Comparison of ENCODE assay signal across 9 cellular contexts in the genomic region with DNA sequence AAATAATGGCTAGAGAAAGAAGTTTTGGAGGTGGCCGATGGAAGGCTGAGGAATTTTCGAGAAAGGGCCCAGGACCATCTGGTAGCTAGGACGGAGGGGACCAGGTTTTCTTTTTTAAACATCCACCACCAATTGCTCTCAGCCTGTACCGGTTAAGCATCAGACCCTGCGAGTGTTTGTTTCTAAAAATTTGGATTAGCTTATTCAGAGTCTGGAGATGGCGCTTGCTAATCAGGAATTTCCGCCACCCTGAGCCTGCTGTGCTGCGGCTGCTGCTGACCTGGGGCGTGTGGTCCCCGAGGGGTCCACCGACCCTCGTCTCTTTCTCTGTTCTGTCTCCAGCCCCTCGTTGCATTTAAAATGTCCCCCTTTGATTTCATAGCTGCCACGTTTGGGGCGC.
DNase-seq lines count a peak whose midpoint lies in the region; ATAC-seq and TF ChIP-seq lines count a peak whose summit lies in the region.
"Had no signal": no experiment of that assay in that cellular context is flagged by ENCODE, and none has a peak within 500 bp of the region (broad histone marks: within the 10 kb centered on the region; RNA-seq: fewer than 3 reads in every experiment).

No MANE protein-coding gene starts in this region.

- H3K4me1 ChIP-seq in muscle layer of duodenum (ENCODE audit: control insufficient read depth in 1 of 2, insufficient read depth in 2 of 2, low read length in 2 of 2): peaks cover 9 to 32% of the 10 kb centered on the region in 2 donors

- no peak for ATAC-seq in HG02571 (IDR thresholded peaks at IDR 0.05; ENCODE audit: unreplicated experiment)

- H3K4me3 ChIP-seq in AG10803 (ENCODE audit: low read length) (peak overlapping the region; percentile 58), astrocyte of the spinal cord (ENCODE audit: low read depth, low read length) (peak overlapping the region; percentile 41), muscle layer of duodenum (ENCODE audit: low read depth in 1 of 2, low read length in 2 of 2) (peak overlapping the region; percentile 43 to 74)

- H3K36me3 ChIP-seq in muscle layer of duodenum (ENCODE audit: control insufficient read depth in 1 of 2, insufficient read depth in 2 of 2, low read length in 2 of 2): no peaks in the 10 kb centered on the region

- in situ Hi-C loops in astrocyte of the spinal cord (cut with HindIII; ENCODE audit: low sequenced_read_pairs): no loop called here

- H3K9me3 ChIP-seq in muscle layer of duodenum (ENCODE audit: control insufficient read depth in 1 of 2, low read length in 2 of 2): no peaks in the 10 kb centered on the region

- no peak for TF ChIP-seq CTCF in AG10803 (conservative IDR thresholded peaks at IDR 0.05; ENCODE audit: low read length)
- TF ChIP-seq CTCF in astrocyte of the spinal cord (IDR thresholded peaks at IDR 0.05; ENCODE audit: low read depth, low read length): no peak

- DNase-seq in AG10803 (ENCODE audit: low read depth): peak; percentile 19
- DNase-seq in HS-5 (ENCODE audit: low read depth): peak; percentile 9
- DNase-seq in astrocyte of the spinal cord (ENCODE audit: low read depth, low spot score): no peak
- no peak for DNase-seq in AG08396 (ENCODE audit: low spot score)
- DNase-seq in putamen (ENCODE audit: low spot score): no peak
- DNase-seq in NCI-H187 (lab: John Stamatoyannopoulos, UW): no peak
- DNase-seq: NCI-H774 had no signal

- H3K27ac ChIP-seq in muscle layer of duodenum (ENCODE audit: low read length): no peak overlapping the region

- no peaks in the 10 kb centered on the region for H3K27me3 ChIP-seq in muscle layer of duodenum (ENCODE audit: low read depth, low read length)

Comparison
In these comparisons a context has a peak if more than half of its experiments do, and no peak if none do; other contexts are left out.
1. DNase-seq: peak in AG10803 (single experiment) and HS-5 (single experiment); none in astrocyte of the spinal cord (single experiment), AG08396 (single experiment), putamen (single experiment) and NCI-H187 (0 of 2).
2. Peak in every context shown above with its lines, with median percentiles within 50 percentile points of each other: H3K4me3 ChIP-seq.